Comparison of ENCODE assay signal across 8 cellular contexts in the genomic region with DNA sequence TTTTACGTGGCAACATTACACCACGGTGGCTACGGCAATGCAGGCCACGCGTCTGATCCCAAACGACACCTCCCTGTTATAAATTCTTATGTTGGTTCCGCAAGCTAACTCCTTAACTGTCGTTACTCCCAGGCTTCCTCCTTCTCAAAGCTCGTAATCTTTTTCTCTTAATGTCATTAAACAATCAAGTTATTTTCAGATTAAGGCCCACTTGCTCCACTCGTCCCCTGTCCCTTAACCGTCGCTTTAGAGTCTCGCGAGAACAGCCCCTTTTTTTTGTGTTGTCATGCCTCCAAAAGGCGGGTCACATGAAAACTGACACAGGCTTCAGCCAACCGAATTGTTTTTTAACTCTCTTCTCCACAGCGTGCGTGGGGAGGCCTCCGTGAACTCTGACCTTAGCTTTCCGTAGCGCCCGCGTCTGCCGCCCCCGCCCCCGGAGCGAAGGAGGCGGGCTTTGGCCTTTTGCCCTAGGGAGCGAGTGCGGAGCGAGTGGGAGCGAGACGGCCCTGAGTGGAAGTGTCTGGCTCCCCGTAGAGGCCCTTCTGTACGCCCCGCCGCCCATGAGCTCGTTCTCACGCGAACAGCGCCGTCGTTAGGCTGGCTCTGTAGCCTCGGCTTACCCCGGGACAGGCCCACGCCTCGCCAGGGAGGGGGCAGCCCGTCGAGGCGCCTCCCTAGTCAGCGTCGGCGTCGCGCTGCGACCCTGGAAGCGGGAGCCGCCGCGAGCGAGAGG. TPM values are rescaled to one million over a fixed set of nuclear protein-coding genes. Genes with fewer than 3 reads are reported as not detected.
DNase-seq lines count a peak whose midpoint lies in the region; ATAC-seq and TF ChIP-seq lines count a peak whose summit lies in the region.

A gene (plus strand): TSS at position 463 of the 736 bp plus-strand sequence. CDS start 360 bp downstream, outside the sequence.

- BruUV-seq in A673 (replicated peaks; lab: Mats Ljungman, UMichigan): no TSS peak

- TF ChIP-seq CTCF in A673 (conservative IDR thresholded peaks at IDR 0.05; ENCODE audit: low read depth, low read length) (0 out of 2 replicates have a peak, but pooled peaks have one; percentile 14), VCaP (conservative IDR thresholded peaks at IDR 0.05) (no peak; the same call in 1 of the 2 replicates), breast epithelium (IDR thresholded peaks at IDR 0.05) (no peak)

- H3K9me3 ChIP-seq in A673 (ENCODE audit: low read depth, low read length, poor library complexity, severe bottlenecking) (no peaks in the 10 kb centered on the region), breast epithelium (no peaks in the 10 kb centered on the region), iPS-18a (ENCODE audit: control insufficient read depth, low read depth, low read length) (no peaks in the 10 kb centered on the region), skeletal muscle tissue (ENCODE audit: control insufficient read depth in 3 of 3, low read length in 3 of 3) (no peaks in the 10 kb centered on the region)

- intact Hi-C loops in A673 (cut with micrococcal nuclease; ENCODE audit: unreplicated experiment) (no loop called here), breast epithelium (cut with DNase I; ENCODE audit: low total_unique reads) (no loop called here)

- H3K4me1 ChIP-seq in A673 (ENCODE audit: insufficient read depth, low read length, poor library complexity, severe bottlenecking) (peaks cover 24% of the 10 kb centered on the region), breast epithelium (peaks cover 0 to 4% of the 10 kb centered on the region in 2 donors), iPS-18a (ENCODE audit: control insufficient read depth, low read depth, low read length) (peaks cover 11% of the 10 kb centered on the region), skeletal muscle tissue (ENCODE audit: control insufficient read depth in 3 of 3, insufficient read depth in 3 of 3, low read length in 3 of 3) (peaks cover 9 to 26% (median 11%) of the 10 kb centered on the region in 3 donors)

- peak within 1 kb of the TSS; percentile 98 for H3K27ac ChIP-seq in A673 (ENCODE audit: low read depth, low read length, poor library complexity, severe bottlenecking)
- H3K27ac ChIP-seq in VCaP: peak within 1 kb of the TSS; percentile 97
- peak within 1 kb of the TSS; percentile 99 for H3K27ac ChIP-seq in breast epithelium
- H3K27ac ChIP-seq in iPS-18a (ENCODE audit: low read length): peak within 1 kb of the TSS; percentile 80
- peak within 1 kb of the TSS; percentile 96 for H3K27ac ChIP-seq in skeletal muscle tissue (ENCODE audit: low read depth, low read length)

- peak; percentile 83 for ATAC-seq in GM18870 (IDR thresholded peaks at IDR 0.05; ENCODE audit: unreplicated experiment)
- peak; percentile 80 for ATAC-seq in HG03135 (IDR thresholded peaks at IDR 0.05; ENCODE audit: unreplicated experiment)

- H3K9ac ChIP-seq in iPS-18a (ENCODE audit: low read length) (peak within 1 kb of the TSS; percentile 90), skeletal muscle tissue (ENCODE audit: low read depth in 1 of 3, low read length in 3 of 3) (peak within 1 kb of the TSS; percentile 97 to 98 (median 97))

- POLR2A ChIA-PET in A673 (lab: Charles Lee; ENCODE audit: low non-redundant PET): interaction anchor here (0.5 kb wide), 1 partner anchor 25 kb away, joined by 3 read pairs; no protein-coding TSS in a partner anchor

- peak; percentile 99 for DNase-seq in A673 (ENCODE audit: low spot score)
- DNase-seq in NCI-H2196 (lab: John Stamatoyannopoulos, UW; ENCODE audit: unreplicated experiment): peak; percentile 97
- peak; percentile 96 to 98 for DNase-seq in breast epithelium (ENCODE audit: low spot score in 2 of 2)

- TF ChIP-seq POLR2A in breast epithelium (IDR thresholded peaks at IDR 0.05): peak; percentile 74

- H3K36me3 ChIP-seq in A673 (ENCODE audit: insufficient read depth, low read length, poor library complexity, severe bottlenecking): no peaks in the 10 kb centered on the region
- no peaks in the 10 kb centered on the region for H3K36me3 ChIP-seq in breast epithelium
- peaks cover 3% of the 10 kb centered on the region for H3K36me3 ChIP-seq in iPS-18a (ENCODE audit: control insufficient read depth, low read depth, low read length)
- H3K36me3 ChIP-seq in skeletal muscle tissue (ENCODE audit: control insufficient read depth in 3 of 3, insufficient read depth in 3 of 3, low read length in 3 of 3): no peaks in the 10 kb centered on the region

- H3K27me3 ChIP-seq in A673 (replicated peaks; ENCODE audit: insufficient read depth, low read depth, low read length, poor library complexity): no peaks in the 10 kb centered on the region
- H3K27me3 ChIP-seq in breast epithelium: no peaks in the 10 kb centered on the region
- no peaks in the 10 kb centered on the region for H3K27me3 ChIP-seq in iPS-18a (ENCODE audit: control insufficient read depth, insufficient read depth, low read length)
- no peaks in the 10 kb centered on the region for H3K27me3 ChIP-seq in skeletal muscle tissue (ENCODE audit: control insufficient read depth in 3 of 3, insufficient read depth in 3 of 3, low read length in 3 of 3)

- H3K4me3 ChIP-seq in A673 (ENCODE audit: low read depth, low read length, poor library complexity, severe bottlenecking) (peak within 1 kb of the TSS; percentile 89), breast epithelium (peak within 1 kb of the TSS; percentile 81 to 96 (median 90)), iPS-18a (ENCODE audit: low read length) (peak within 1 kb of the TSS; percentile 73), skeletal muscle tissue (ENCODE audit: low read length in 3 of 3) (peak within 1 kb of the TSS; percentile 91 to 94 (median 93))

- CTCF ChIA-PET in A673 (lab: Charles Lee): interaction anchor here (1.4 kb wide), 1 partner anchor 108 kb away, joined by 6 read pairs; no protein-coding TSS in a partner anchor

RNA-seq across cellular contexts. Expression of the gene that starts here (rescaled TPM):
- total RNA-seq in A673 (2021): 195 and 196 TPM in 2 replicates
- total RNA-seq in breast epithelium: 100 to 1,000 TPM in 1 of 3 donors, 10 to 100 TPM in 2; 69.6 to 112 (median 81.3) TPM
- 90.8 TPM for total RNA-seq in skeletal muscle tissue

Comparison
In these comparisons a context has a peak if more than half of its experiments do, and no peak if none do; other contexts are left out.
1. Peak in every context shown above with its lines: DNase-seq, ATAC-seq, H3K4me3 ChIP-seq and H3K27ac ChIP-seq.